16 cellular contexts compared by ENCODE assay signal in the genomic region with DNA sequence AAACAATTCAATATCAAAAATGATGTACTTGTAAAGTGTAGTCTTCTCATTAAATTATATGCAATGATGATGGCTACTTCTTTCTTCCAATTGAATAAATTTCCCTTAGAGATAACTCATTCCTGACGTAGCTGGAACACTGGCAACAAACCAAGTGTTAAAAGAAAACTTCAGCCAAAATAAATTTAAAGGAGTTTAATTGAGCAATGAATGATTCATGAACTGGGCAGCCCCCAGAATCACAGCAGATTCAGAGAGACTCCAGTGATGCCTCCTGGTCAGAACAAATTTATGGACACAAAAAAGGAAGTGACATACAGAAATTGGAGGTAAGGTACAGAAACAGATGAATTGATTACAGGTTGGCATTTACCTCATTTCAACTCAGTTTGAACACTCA.
DNase-seq lines count a peak whose midpoint lies in the region; ATAC-seq and TF ChIP-seq lines count a peak whose summit lies in the region.
"Had no signal": no experiment of that assay in that cellular context is flagged by ENCODE, and none has a peak within 500 bp of the region (broad histone marks: within the 10 kb centered on the region; RNA-seq: fewer than 3 reads in every experiment).

No MANE protein-coding gene starts in this region.

- no peaks in the 10 kb centered on the region for H3K9me2 ChIP-seq in PC-3 (replicated peaks; ENCODE audit: low read length)

- POLR2A ChIA-PET in HEK293 (lab: Yijun Ruan, JAX) = no interaction called here
- POLR2A ChIA-PET in PC-3 (lab: Charles Lee; ENCODE audit: unreplicated experiment) = no interaction called here

- no peak overlapping the region for H3K9ac ChIP-seq in PC-3 (ENCODE audit: low read length)
- H3K9ac ChIP-seq in mesendoderm (ENCODE audit: low read length) = no peak overlapping the region
- H3K9ac ChIP-seq: BLaER1 had no signal

- CTCF ChIA-PET in HEK293 (lab: Yijun Ruan, JAX) (interaction anchor here (0.6 to 0.8 kb wide), 3 partner anchors 21 to 390 kb away, joined by 3 read pairs; no protein-coding TSS in a partner anchor), PC-3 (lab: Charles Lee) (no interaction called here)

- H2BK5ac ChIP-seq in mesendoderm (ENCODE audit: low read length) = no peak overlapping the region

- no peak overlapping the region for H4K8ac ChIP-seq in mesendoderm (ENCODE audit: low read depth, low read length)

- no peaks in the 10 kb centered on the region for H3F3A ChIP-seq in PC-3 (ENCODE audit: low read length, unreplicated experiment)

- intact Hi-C loops in PC-3 (cut with micrococcal nuclease) = no loop called here

- H3K36me3 ChIP-seq in HEK293 (ENCODE audit: control insufficient read depth in 2 of 2, insufficient read depth in 1 of 2, low read length in 2 of 2) = no peaks in the 10 kb centered on the region
- H3K36me3 ChIP-seq in PC-3 (ENCODE audit: low read depth, low read length) = no peaks in the 10 kb centered on the region
- no peaks in the 10 kb centered on the region for H3K36me3 ChIP-seq in mesendoderm (ENCODE audit: control insufficient read depth, insufficient read depth, low read length)
- H3K36me3 ChIP-seq: BE2C, BLaER1 had no signal

- H4K20me1 ChIP-seq in PC-3 (ENCODE audit: low read length) = no peaks in the 10 kb centered on the region
- H4K20me1 ChIP-seq: BLaER1 had no signal

- no peak overlapping the region for H3K27ac ChIP-seq in HEK293 (ENCODE audit: extremely low read depth, low read depth, low read length)
- no peak overlapping the region for H3K27ac ChIP-seq in PC-3 (ENCODE audit: low read length)
- no peak overlapping the region for H3K27ac ChIP-seq in mesendoderm (ENCODE audit: low read depth, low read length)
- H3K27ac ChIP-seq: BLaER1 had no signal

- H3K4me1 ChIP-seq in HEK293 (ENCODE audit: control insufficient read depth, insufficient read depth, low read length) (no peaks in the 10 kb centered on the region), PC-3 (ENCODE audit: insufficient read depth, low read length) (no peaks in the 10 kb centered on the region), mesendoderm (ENCODE audit: control insufficient read depth, low read depth, low read length) (no peaks in the 10 kb centered on the region)
- H3K4me1 ChIP-seq: BE2C, BLaER1 had no signal

- H2AK5ac ChIP-seq in mesendoderm (ENCODE audit: low read length) = no peak overlapping the region

- DNase-seq in PC-3 (peak; percentile 5), mesendoderm (no peak), SIG-M5 (lab: John Stamatoyannopoulos, UW) (no peak)
- DNase-seq: 8988T; ACHN; BE2C; C1 segment of cervical spinal cord; CD4-positive, alpha-beta memory T cell; CD4-positive, CD25-positive, alpha-beta regulatory T cell; CD8-positive, alpha-beta memory T cell; COR-L47; DMS79 treated with DMSO at 0.1 percent for 48 hours; GF-D8 had no signal

- H3K56ac ChIP-seq in mesendoderm (ENCODE audit: low read length) = no peak overlapping the region

- H2AFZ ChIP-seq in PC-3 (ENCODE audit: low read length) = no peak overlapping the region

- no peak overlapping the region for H3K23ac ChIP-seq in mesendoderm (ENCODE audit: low read length)

- H3K9me3 ChIP-seq in HEK293 (ENCODE audit: control insufficient read depth, insufficient read depth, low read depth, low read length) (no peaks in the 10 kb centered on the region), PC-3 (ENCODE audit: low read length) (no peaks in the 10 kb centered on the region)
- H3K9me3 ChIP-seq: BE2C, BLaER1 had no signal

- no peaks in the 10 kb centered on the region for H3K79me1 ChIP-seq in mesendoderm (ENCODE audit: low read length)

- no peaks in the 10 kb centered on the region for H3K79me2 ChIP-seq in PC-3 (ENCODE audit: low read length)
- no peaks in the 10 kb centered on the region for H3K79me2 ChIP-seq in mesendoderm (ENCODE audit: control insufficient read depth, insufficient read depth, low read length)

- H3K4me2 ChIP-seq in PC-3 (ENCODE audit: low read length) (no peak overlapping the region), mesendoderm (ENCODE audit: low read length) (no peak overlapping the region)
- H3K4me2 ChIP-seq: BLaER1 had no signal

- peak overlapping the region; percentile 80 for H3K18ac ChIP-seq in mesendoderm (ENCODE audit: low read length)

- TF ChIP-seq CTCF in HEK293 (tag by site-specific recombination; IDR thresholded peaks at IDR 0.05) (no peak), PC-3 (conservative IDR thresholded peaks at IDR 0.05; ENCODE audit: low read depth, low read length) (no peak)

- H3K4me3 ChIP-seq in HEK293 (ENCODE audit: low read depth, low read length) (no peak overlapping the region), PC-3 (ENCODE audit: low read length) (no peak overlapping the region), mesendoderm (ENCODE audit: low read length) (no peak overlapping the region)
- H3K4me3 ChIP-seq: BLaER1 had no signal

- no CpG with 5 or more reads among the region's 1 CpG for WGBS in mesendoderm (ENCODE audit: extremely low coverage, insufficient coverage, low lambda C conversion rate)

- H4K5ac ChIP-seq in mesendoderm (ENCODE audit: low read length) = peak overlapping the region; percentile 36

- BruUV-seq in PC-3 (replicated peaks; lab: Mats Ljungman, UMichigan) = no TSS peak

- H3K4ac ChIP-seq in mesendoderm (ENCODE audit: low read depth, low read length) = no peak overlapping the region

- ATAC-seq in PC-3 = no peak
- no peak for ATAC-seq in activated CD4-positive, CD25-positive, alpha-beta regulatory T cell treated with anti-CD3 and anti-CD28 coated beads, Interleukin-2, amount 50 U/mL, for 24 hours

- peak overlapping the region; percentile 36 for H2BK15ac ChIP-seq in mesendoderm (replicated peaks; ENCODE audit: low read depth)

- no peaks in the 10 kb centered on the region for H3K27me3 ChIP-seq in PC-3 (ENCODE audit: low read length)
- H3K27me3 ChIP-seq in mesendoderm (ENCODE audit: insufficient read depth, low read length, poor library complexity) = no peaks in the 10 kb centered on the region
- H3K27me3 ChIP-seq: BE2C, BLaER1 had no signal

- H2BK120ac ChIP-seq in mesendoderm (ENCODE audit: low read depth, low read length) = peak overlapping the region; percentile 73

TF ChIP-seq in HEK293, 187 proteins besides CTCF, POLR2A, EP300 and RAD21:
- peak; percentile 91 for TF ChIP-seq ZNF549 (tag by site-specific recombination; IDR thresholded peaks at IDR 0.05)
- TF ChIP-seq ZNF48 (tag by site-specific recombination; IDR thresholded peaks at IDR 0.05) = no peak
- TF ChIP-seq ZFP37 (tag by site-specific recombination; IDR thresholded peaks at IDR 0.05) = no peak
- TF ChIP-seq, protein P1, sequence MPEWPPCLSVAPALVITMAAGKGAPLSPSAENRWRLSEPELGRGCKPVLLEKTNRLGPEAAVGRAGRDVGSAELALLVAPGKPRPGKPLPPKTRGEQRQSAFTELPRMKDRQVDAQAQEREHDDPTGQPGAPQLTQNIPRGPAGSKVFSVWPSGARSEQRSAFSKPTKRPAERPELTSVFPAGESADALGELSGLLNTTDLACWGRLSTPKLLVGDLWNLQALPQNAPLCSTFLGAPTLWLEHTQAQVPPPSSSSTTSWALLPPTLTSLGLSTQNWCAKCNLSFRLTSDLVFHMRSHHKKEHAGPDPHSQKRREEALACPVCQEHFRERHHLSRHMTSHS (tag by site-specific recombination; IDR thresholded peaks at IDR 0.05) = no peak
- TF ChIP-seq KLF1 (tag by site-specific recombination; IDR thresholded peaks at IDR 0.05) = no peak
- TF ChIP-seq ZNF624 (tag by site-specific recombination; IDR thresholded peaks at IDR 0.05) = no peak
- TF ChIP-seq ZNF514 (tag by site-specific recombination; IDR thresholded peaks at IDR 0.05) = no peak
- no peak for TF ChIP-seq REPIN1 (tag by site-specific recombination; IDR thresholded peaks at IDR 0.05; ENCODE audit: low read depth)
TF ChIP-seq in HEK293: peak in this region for 1.
